In the genomic region with DNA sequence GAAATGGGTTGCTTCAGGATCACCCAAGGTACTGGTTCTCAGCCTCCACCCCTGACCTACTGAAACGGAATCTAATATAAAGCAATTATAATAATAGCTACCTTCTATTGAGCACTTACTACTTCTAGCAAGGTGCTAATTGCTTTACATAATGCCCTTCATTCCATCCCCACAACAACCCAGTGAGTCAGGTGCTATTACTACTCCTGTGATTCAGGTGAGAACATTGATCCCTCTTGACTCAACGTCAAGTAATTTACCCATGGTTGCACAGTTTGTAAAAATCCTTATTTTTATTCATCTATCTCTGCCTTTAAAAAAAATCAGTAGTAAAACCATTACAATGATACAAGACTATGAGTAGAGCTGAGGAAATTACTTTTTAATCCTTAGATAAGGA, we compare ENCODE assay signal across 15 cellular contexts.
"Had no signal": no experiment of that assay in that cellular context is flagged by ENCODE, and none has a peak within 500 bp of the region (broad histone marks: within the 10 kb centered on the region; RNA-seq: fewer than 3 reads in every experiment).

No MANE protein-coding gene starts in this region.

- H3K27me3 ChIP-seq: hepatocyte, neutrophil, thyroid gland had no signal

- H3K4me1 ChIP-seq: thyroid gland had no signal

- H3K4me2 ChIP-seq: hepatocyte had no signal

- DNase-seq: activated CD4-positive, alpha-beta T cell treated with anti-CD3 and anti-CD28 coated beads, Interleukin-2, amount 50 U/mL, for 4 hours; activated gamma-delta T cell; dermis blood vessel endothelial cell; effector memory CD4-positive, alpha-beta T cell; retina; stimulated activated CD4-positive, alpha-beta T cell treated with anti-CD3 and anti-CD28 coated beads, Interleukin-12 subunit alpha, Interleukin-12 subunit beta, amount 100 ng/mL, for 4 hours; stimulated activated CD4-positive, alpha-beta T cell treated with anti-CD3 and anti-CD28 coated beads, Interleukin-1b, Interleukin-23, amount 100 ng/mL, for 48 hours; stimulated activated CD8-positive, alpha-beta memory T cell treated with anti-CD3 and anti-CD28 coated beads, Interleukin-4, amount 100 ng/mL, for 48 hours; stimulated activated naive CD4-positive, alpha-beta T cell; thyroid gland had no signal

- FAIRE-seq: endothelial cell of umbilical vein, urothelium cell line had no signal

- H2AFZ ChIP-seq: hepatocyte had no signal

- H3K36me3 ChIP-seq: neutrophil, thyroid gland had no signal

- H3K27ac ChIP-seq: hepatocyte, neutrophil, thyroid gland had no signal

- H3K9me3 ChIP-seq: neutrophil, thyroid gland had no signal

- H3K4me3 ChIP-seq: hepatocyte, lung, thyroid gland had no signal

- H3K79me2 ChIP-seq: hepatocyte had no signal
